ENCODE assay signal across 11 cellular contexts in genomic region chr1:36136535-36136934, GRCh38. TPM values are rescaled to one million over a fixed set of nuclear protein-coding genes. Genes with fewer than 3 reads are reported as not detected.
DNase-seq lines count a peak whose midpoint lies in the region; TF ChIP-seq lines count a peak whose summit lies in the region.
"Had no signal": no experiment of that assay in that cellular context is flagged by ENCODE, and none has a peak within 500 bp of the region (broad histone marks: within the 10 kb centered on the region; RNA-seq: fewer than 3 reads in every experiment).

No MANE protein-coding gene starts in this region.

- TF ChIP-seq RAD21 in SK-N-SH (IDR thresholded peaks at IDR 0.05; ENCODE audit: low read length): no peak

- H3K4me1 ChIP-seq in SK-N-SH (ENCODE audit: control insufficient read depth in 1 of 2, insufficient read depth in 2 of 2, low read depth in 1 of 2, low read length in 1 of 2): peaks cover 14 to 47% of the 10 kb centered on the region in 2 experiments; a peak in 3 of 4 replicates
- peaks cover 28% of the 10 kb centered on the region for H3K4me1 ChIP-seq in fibroblast of lung (ENCODE audit: control insufficient read depth, extremely low read depth, insufficient read depth, low read length)
- H3K4me1 ChIP-seq in Caco-2: no peaks in the 10 kb centered on the region
- peaks cover 0 to 59% (median 21%) of the 10 kb centered on the region in 4 donors for H3K4me1 ChIP-seq in tibial nerve

- no peaks in the 10 kb centered on the region for H3K27me3 Mint-ChIP-seq in Caco-2 (ENCODE audit: insufficient read depth, unreplicated experiment)

- no peak overlapping the region for H2AFZ ChIP-seq in SK-N-SH (ENCODE audit: low read depth)
- no peak overlapping the region for H2AFZ ChIP-seq in fibroblast of lung (ENCODE audit: low read length)

- H3K4me3 ChIP-seq in SK-N-SH (ENCODE audit: low read depth in 2 of 2, low read length in 1 of 2): no peak overlapping the region
- no peak overlapping the region for H3K4me3 ChIP-seq in fibroblast of lung (replicated peaks in 1 of 4; ENCODE audit: control extremely low read depth in 1 of 4, insufficient read depth in 1 of 4, low read depth in 3 of 4, low read length in 4 of 4)
- no peak overlapping the region for H3K4me3 ChIP-seq in Caco-2 (ENCODE audit: low read depth, low read length)
- H3K4me3 ChIP-seq in tibial nerve: no peak overlapping the region

- peak; percentile 85 for DNase-seq in Daoy (ENCODE audit: low read depth)
- DNase-seq in SK-N-SH: no peak
- DNase-seq in fibroblast of lung (ENCODE audit: low read depth in 2 of 2): peak; percentile 80 to 94
- DNase-seq in renal cortical epithelial cell (ENCODE audit: low read depth): peak; percentile 61
- DNase-seq in MV-4-11 (lab: John Stamatoyannopoulos, UW): no peak
- DNase-seq in Caco-2: no peak
- no peak for DNase-seq in tibial nerve (ENCODE audit: low spot score in 2 of 2)
- no peak for DNase-seq in stimulated activated CD4-positive, alpha-beta T cell treated with anti-CD3 and anti-CD28 coated beads, Interleukin-2, amount 100 ng/mL, for 48 hours
- DNase-seq: DND-41; SHP77 treated with DMSO at 0.1 percent for 48 hours; stimulated activated naive CD4-positive, alpha-beta T cell had no signal

- peaks cover 23 to 29% of the 10 kb centered on the region in 2 experiments for H3K36me3 ChIP-seq in SK-N-SH (replicated peaks in 1 of 2; ENCODE audit: control insufficient read depth in 1 of 2, insufficient read depth in 2 of 2, low read length in 1 of 2)
- peaks cover 2% of the 10 kb centered on the region for H3K36me3 ChIP-seq in fibroblast of lung (ENCODE audit: control insufficient read depth, insufficient read depth, low read length)
- no peaks in the 10 kb centered on the region for H3K36me3 ChIP-seq in Caco-2 (ENCODE audit: control insufficient read depth, insufficient read depth, low read length)
- H3K36me3 ChIP-seq in tibial nerve: peaks cover 0 to 43% (median 7%) of the 10 kb centered on the region in 3 donors

- no peak overlapping the region for H3K27ac Mint-ChIP-seq in Caco-2 (ENCODE audit: unreplicated experiment)

- H3K27ac ChIP-seq in SK-N-SH (ENCODE audit: low read depth in 2 of 2, low read length in 1 of 2) (peak overlapping the region; percentile 74 to 89; a peak in 3 of 4 replicates), fibroblast of lung (ENCODE audit: insufficient read depth, low read length) (peak overlapping the region; percentile 84), tibial nerve (peak overlapping the region in 2 of 4 donors; percentile 81 to 88)

- peak overlapping the region; percentile 52 for H3K4me2 ChIP-seq in SK-N-SH
- no peak overlapping the region for H3K4me2 ChIP-seq in fibroblast of lung (ENCODE audit: extremely low read depth, insufficient read depth, low read length)

- BruUV-seq in Caco-2 (replicated peaks; lab: Mats Ljungman, UMichigan): no TSS peak

- peak in 1 of 2 experiments; percentile 53; a peak in 1 of 4 replicates for TF ChIP-seq EP300 in SK-N-SH (IDR thresholded peaks at IDR 0.05; ENCODE audit: borderline replicate concordance in 1 of 2, low read depth in 1 of 2, low read length in 1 of 2)
- no peak for TF ChIP-seq EP300 in tibial nerve (IDR thresholded peaks at IDR 0.05)

- H3K9me2 ChIP-seq in SK-N-SH: no peaks in the 10 kb centered on the region

- H3F3A ChIP-seq in SK-N-SH (replicated peaks; ENCODE audit: insufficient read depth): peaks cover 39% of the 10 kb centered on the region

- no peak overlapping the region for H3K4me3 Mint-ChIP-seq in Caco-2 (ENCODE audit: unreplicated experiment)

- H4K20me1 ChIP-seq in SK-N-SH (ENCODE audit: insufficient read depth) (no peaks in the 10 kb centered on the region), fibroblast of lung (ENCODE audit: control insufficient read depth, extremely low read depth, insufficient read depth, low read length) (no peaks in the 10 kb centered on the region)

- H3K9me3 ChIP-seq in SK-N-SH: no peaks in the 10 kb centered on the region
- no peaks in the 10 kb centered on the region for H3K9me3 ChIP-seq in fibroblast of lung (ENCODE audit: control insufficient read depth, insufficient read depth, low read depth, low read length)
- no peaks in the 10 kb centered on the region for H3K9me3 ChIP-seq in Caco-2
- H3K9me3 ChIP-seq in tibial nerve: no peaks in the 10 kb centered on the region

- CTCF ChIA-PET in SK-N-SH (lab: Yijun Ruan, JAX): interaction anchor here (0.8 to 17.9 kb wide), 3 partner anchors 9 to 32 kb away, joined by 3 to 700 read pairs (median 3); partner anchors contain the start of gene ADPRS
- CTCF ChIA-PET in Caco-2 (lab: Charles Lee): no interaction called here

- H3K4me1 Mint-ChIP-seq in Caco-2 (ENCODE audit: low read depth, unreplicated experiment): no peaks in the 10 kb centered on the region

- TF ChIP-seq POLR2A in tibial nerve (IDR thresholded peaks at IDR 0.05): no peak

- H3K27me3 ChIP-seq in SK-N-SH (ENCODE audit: insufficient read depth): no peaks in the 10 kb centered on the region
- H3K27me3 ChIP-seq in fibroblast of lung (ENCODE audit: control insufficient read depth, insufficient read depth, low read length): no peaks in the 10 kb centered on the region
- no peaks in the 10 kb centered on the region for H3K27me3 ChIP-seq in Caco-2 (replicated peaks; ENCODE audit: control insufficient read depth, insufficient read depth, low read length)
- no peaks in the 10 kb centered on the region for H3K27me3 ChIP-seq in tibial nerve

- WGBS in SK-N-SH (ENCODE audit: low lambda C conversion rate): 40% methylated on average over 1 of the region's 1 CpG
- WGBS in tibial nerve, 2 donors: 28 to 58% methylated on average over 1 of the region's 1 CpG

- H3K9me3 Mint-ChIP-seq in Caco-2 (ENCODE audit: unreplicated experiment): no peaks in the 10 kb centered on the region

- POLR2A ChIA-PET in SK-N-SH (lab: Yijun Ruan, JAX): no interaction called here
- POLR2A ChIA-PET in Caco-2 (lab: Charles Lee): interaction anchor here (0.6 kb wide), 1 partner anchor 25 kb away, joined by 5 read pairs; no protein-coding TSS in a partner anchor

- H3K79me2 ChIP-seq in SK-N-SH (ENCODE audit: insufficient read depth): peaks cover 42% of the 10 kb centered on the region
- H3K79me2 ChIP-seq in fibroblast of lung (ENCODE audit: control insufficient read depth, insufficient read depth, low read length): peaks cover 16% of the 10 kb centered on the region

- no peak for TF ChIP-seq CTCF in SK-N-SH (IDR thresholded peaks at IDR 0.05)
- no peak for TF ChIP-seq CTCF in fibroblast of lung (conservative IDR thresholded peaks at IDR 0.05 in 1 of 2, IDR thresholded peaks at IDR 0.05 in 1 of 2; ENCODE audit: low read depth in 1 of 2, low read length in 2 of 2)
- no peak for TF ChIP-seq CTCF in Caco-2 (IDR thresholded peaks at IDR 0.05; ENCODE audit: insufficient read depth in 1 of 2, low read depth in 1 of 2, low read length in 1 of 2, severe bottlenecking in 1 of 2, unreplicated experiment in 1 of 2)
- TF ChIP-seq CTCF in tibial nerve (IDR thresholded peaks at IDR 0.05): no peak

- H3K36me3 Mint-ChIP-seq in Caco-2 (ENCODE audit: insufficient read depth, unreplicated experiment): peaks cover 14% of the 10 kb centered on the region

- intact Hi-C loops in Caco-2 (cut with micrococcal nuclease; ENCODE audit: unreplicated experiment): no loop called here

- H3K9ac ChIP-seq in SK-N-SH: peak overlapping the region; percentile 45; the same call in 1 of the 2 replicates
- H3K9ac ChIP-seq in fibroblast of lung (ENCODE audit: insufficient read depth, low read length): no peak overlapping the region

RNA-seq across cellular contexts. Expression of gene COL8A2, which starts 11.5 kb away (rescaled TPM):
- total RNA-seq in Daoy (2014; rRNA removed; shearing (Covaris generic)): 2.2 and 3.7 TPM in 2 replicates
- 2.6 and 3.1 TPM in 2 replicates for polyA plus RNA-seq in SK-N-SH (2012; rRNA removed)
- polyA plus RNA-seq in SK-N-SH (2012; cell fraction: cytosol; rRNA removed): 1.6 and 2.6 TPM in 2 replicates
- 2.3 and 2.6 TPM in 2 replicates for polyA plus RNA-seq in SK-N-SH (2012; cell fraction: nucleus; rRNA removed)
- total RNA-seq in fibroblast of lung: 18.5 and 31.0 TPM in 2 replicates
- 2.9 and 5.2 TPM in 2 replicates for polyA plus RNA-seq in fibroblast of lung
- 3.1 and 5.8 TPM in 2 replicates for polyA plus RNA-seq in fibroblast of lung (2012)
- 3.4 and 6.5 TPM in 2 replicates for polyA minus RNA-seq in fibroblast of lung (ENCODE audit: low replicate concordance)
- 0.69 and 2.7 TPM in 2 replicates for total RNA-seq in renal cortical epithelial cell
- total RNA-seq in Caco-2 (2022): 0.07 and 0.18 TPM in 2 replicates
- 10 to 100 TPM; 26.7 to 57.9 (median 50.2) TPM for total RNA-seq in tibial nerve

RNA-seq across cellular contexts. Expression of gene TRAPPC3, which starts 12.8 kb away (rescaled TPM):
- total RNA-seq in Daoy (2014; rRNA removed; shearing (Covaris generic)): 129 and 141 TPM in 2 replicates
- polyA plus RNA-seq in SK-N-SH (2012; rRNA removed) (149 and 169 TPM in 2 replicates), fibroblast of lung (102 and 105 TPM in 2 replicates)
- 172 and 173 TPM in 2 replicates for polyA plus RNA-seq in SK-N-SH (2012; cell fraction: cytosol; rRNA removed)
- 83.1 and 92.3 TPM in 2 replicates for polyA plus RNA-seq in SK-N-SH (2012; cell fraction: nucleus; rRNA removed)
- total RNA-seq in fibroblast of lung (70.6 and 88.5 TPM in 2 replicates), renal cortical epithelial cell (89.6 and 158 TPM in 2 replicates), Caco-2 (2022) (35.4 and 37.9 TPM in 2 replicates), tibial nerve (10 to 100 TPM; 48.0 to 90.4 (median 69.1) TPM)
- 90.0 and 102 TPM in 2 replicates for polyA plus RNA-seq in fibroblast of lung (2012)
- polyA minus RNA-seq in fibroblast of lung (ENCODE audit: low replicate concordance): 12.7 and 13.7 TPM in 2 replicates

RNA-seq across cellular contexts. Expression of gene MAP7D1, which starts 19.4 kb away (rescaled TPM):
- total RNA-seq in Daoy (2014; rRNA removed; shearing (Covaris generic)): 183 and 236 TPM in 2 replicates
- polyA plus RNA-seq in SK-N-SH (2012; rRNA removed) (40.6 and 69.9 TPM in 2 replicates), fibroblast of lung (70.6 and 91.2 TPM in 2 replicates)
- 78.2 and 85.1 TPM in 2 replicates for polyA plus RNA-seq in SK-N-SH (2012; cell fraction: cytosol; rRNA removed)
- 137 and 148 TPM in 2 replicates for polyA plus RNA-seq in SK-N-SH (2012; cell fraction: nucleus; rRNA removed)
- total RNA-seq in fibroblast of lung (52.6 and 78.4 TPM in 2 replicates), renal cortical epithelial cell (87.9 and 149 TPM in 2 replicates), Caco-2 (2022) (33.7 and 37.7 TPM in 2 replicates), tibial nerve (100 to 1,000 TPM in 3 of 4 donors, 10 to 100 TPM in 1; 85.0 to 184 (median 121) TPM)
- polyA plus RNA-seq in fibroblast of lung (2012): 113 and 136 TPM in 2 replicates
- 117 and 164 TPM in 2 replicates for polyA minus RNA-seq in fibroblast of lung (ENCODE audit: low replicate concordance)

RNA-seq across cellular contexts. Expression of gene ADPRS, which starts 47.8 kb away (rescaled TPM):
- 116 and 118 TPM in 2 replicates for total RNA-seq in Daoy (2014; rRNA removed; shearing (Covaris generic))
- polyA plus RNA-seq in SK-N-SH (2012; rRNA removed): 54.2 and 62.3 TPM in 2 replicates
- polyA plus RNA-seq in SK-N-SH (2012; cell fraction: cytosol; rRNA removed): 34.6 and 47.4 TPM in 2 replicates
- polyA plus RNA-seq in SK-N-SH (2012; cell fraction: nucleus; rRNA removed): 51.1 and 60.8 TPM in 2 replicates
- total RNA-seq in fibroblast of lung: 25.9 and 30.9 TPM in 2 replicates
- polyA plus RNA-seq in fibroblast of lung: 25.3 and 33.9 TPM in 2 replicates
- 26.4 and 34.8 TPM in 2 replicates for polyA plus RNA-seq in fibroblast of lung (2012)
- polyA minus RNA-seq in fibroblast of lung (ENCODE audit: low replicate concordance): 31.6 and 33.3 TPM in 2 replicates
- total RNA-seq in renal cortical epithelial cell: 46.9 and 68.1 TPM in 2 replicates
- 17.5 and 19.3 TPM in 2 replicates for total RNA-seq in Caco-2 (2022)
- total RNA-seq in tibial nerve: 10 to 100 TPM; 41.0 to 64.3 (median 48.0) TPM

RNA-seq across cellular contexts. Expression of gene TEKT2, which starts 52.6 kb away (rescaled TPM):
- total RNA-seq in Daoy (2014; rRNA removed; shearing (Covaris generic)): not detected in 2 replicates
- polyA plus RNA-seq in SK-N-SH (2012; rRNA removed) (1.0 and 1.2 TPM in 2 replicates), fibroblast of lung (0.06 and 0.09 TPM in 2 replicates)
- 0.17 and 0.30 TPM in 2 replicates for polyA plus RNA-seq in SK-N-SH (2012; cell fraction: cytosol; rRNA removed)
- polyA plus RNA-seq in SK-N-SH (2012; cell fraction: nucleus; rRNA removed): 4.1 and 4.4 TPM in 2 replicates
- total RNA-seq in fibroblast of lung (0.26 and 0.50 TPM in 2 replicates), renal cortical epithelial cell (0.35 and 1.4 TPM in 2 replicates), Caco-2 (2022) (not detected in 2 replicates), tibial nerve (under 1 TPM in 1 of 4 donors, not detected in 3; 0.90 TPM)
- 0.21 TPM in 1 of 2 replicates, not detected in the other for polyA plus RNA-seq in fibroblast of lung (2012)
- polyA minus RNA-seq in fibroblast of lung (ENCODE audit: low replicate concordance): not detected in 2 replicates

Comparison
In these comparisons a context has a peak if more than half of its experiments do, and no peak if none do; other contexts are left out.
1. DNase-seq: peak in Daoy (single experiment), fibroblast of lung (2 of 2) and renal cortical epithelial cell (single experiment); none in SK-N-SH (single experiment), MV-4-11 (single experiment), Caco-2 (0 of 2), tibial nerve (0 of 2) and stimulated activated CD4-positive, alpha-beta T cell treated with anti-CD3 and anti-CD28 coated beads, Interleukin-2, amount 100 ng/mL, for 48 hours (0 of 2).